ENCODE assay signal across 8 cellular contexts in genomic region chr22:38700789-38701628, GRCh38. TPM values are rescaled to one million over a fixed set of nuclear protein-coding genes. Genes with fewer than 3 reads are reported as not detected.
DNase-seq lines count a peak whose midpoint lies in the region; ATAC-seq, FAIRE-seq and TF ChIP-seq lines count a peak whose summit lies in the region.

JOSD1 (minus strand) TSS chr22:38700943; CDS start chr22:38699987, 956 bp downstream.

- ATAC-seq in GM18909 (IDR thresholded peaks at IDR 0.05; ENCODE audit: poor library complexity, unreplicated experiment), result peak; percentile 41
- ATAC-seq in HG03342 (IDR thresholded peaks at IDR 0.05; ENCODE audit: unreplicated experiment), result peak; percentile 35
- ATAC-seq in activated CD4-positive, alpha-beta T cell treated with anti-CD3 and anti-CD28 coated beads for 36 hours, result peak; percentile 16

- no peaks in the 10 kb centered on the region for H3K27me3 Mint-ChIP-seq in activated CD4-positive, alpha-beta T cell treated with anti-CD3 and anti-CD28 coated beads for 36 hours

- H3K4me1 Mint-ChIP-seq in activated CD4-positive, alpha-beta T cell treated with anti-CD3 and anti-CD28 coated beads for 36 hours, result peaks cover 55% of the 10 kb centered on the region

- peak within 1 kb of the TSS; percentile 94 to 95 for H3K9ac ChIP-seq in kidney (ENCODE audit: low read length in 2 of 2)

- TF ChIP-seq CTCF in AG04449 (IDR thresholded peaks at IDR 0.05; ENCODE audit: insufficient read depth, low read length, missing control alignments) (no peak), kidney (IDR thresholded peaks at IDR 0.05; ENCODE audit: borderline replicate concordance, extremely low read depth, insufficient read depth) (no peak)

- FAIRE-seq in kidney (lab: Jason Lieb, UNC), result no peak

- no peaks in the 10 kb centered on the region for H3K9me3 Mint-ChIP-seq in activated CD4-positive, alpha-beta T cell treated with anti-CD3 and anti-CD28 coated beads for 36 hours (ENCODE audit: low read depth)

- H3K27ac ChIP-seq in kidney (ENCODE audit: low read depth in 2 of 2, low read length in 2 of 2), result peak within 1 kb of the TSS; percentile 92 to 97

- intact Hi-C loops in activated CD4-positive, alpha-beta T cell treated with anti-CD3 and anti-CD28 coated beads for 36 hours (cut with DNase I, micrococcal nuclease), result loop anchor here in 1 of 2 experiments (1.0 to 10.0 kb wide), 11 partner anchors 20 to 1092 kb away; partner anchors contain the start of genes ATF4, CBX6, CBX7 and CBY1
- intact Hi-C loops in kidney (cut with DNase I), result no loop called here

- H3K4me1 ChIP-seq in kidney (ENCODE audit: control insufficient read depth in 1 of 2, insufficient read depth in 1 of 2, low read depth in 1 of 2, low read length in 2 of 2), result peaks cover 25 to 36% of the 10 kb centered on the region in 2 donors

- H3K36me3 ChIP-seq in kidney (ENCODE audit: control insufficient read depth in 1 of 2, insufficient read depth in 2 of 2, low read length in 2 of 2), result no peaks in the 10 kb centered on the region

- H3K27ac Mint-ChIP-seq in activated CD4-positive, alpha-beta T cell treated with anti-CD3 and anti-CD28 coated beads for 36 hours, result peak within 1 kb of the TSS; percentile 99

- peaks cover 35% of the 10 kb centered on the region for H3K36me3 Mint-ChIP-seq in activated CD4-positive, alpha-beta T cell treated with anti-CD3 and anti-CD28 coated beads for 36 hours (ENCODE audit: low read depth)

- no peaks in the 10 kb centered on the region for H3K9me3 ChIP-seq in kidney (ENCODE audit: control insufficient read depth in 1 of 2, low read length in 2 of 2)

- peak within 1 kb of the TSS; percentile 95 for H3K4me3 Mint-ChIP-seq in activated CD4-positive, alpha-beta T cell treated with anti-CD3 and anti-CD28 coated beads for 36 hours

- POLR2A ChIA-PET in AG04449 (lab: Yijun Ruan, JAX), result interaction anchor here (1.9 kb wide), 1 partner anchor 19 kb away, joined by 9 read pairs; the partner anchor contains the start of gene TOMM22
- POLR2A ChIA-PET in activated CD4-positive, alpha-beta T cell treated with anti-CD3 and anti-CD28 coated beads for 36 hours (lab: Charles Lee), result interaction anchor here (2.2 kb wide), 1 partner anchor 19 kb away, joined by 13 read pairs; the partner anchor contains the start of gene TOMM22

- DNase-seq in AG04449 (ENCODE audit: low read depth, low spot score), result peak; percentile 56
- DNase-seq in NCI-H510A (lab: John Stamatoyannopoulos, UW), result peak; percentile 80
- DNase-seq in activated CD4-positive, alpha-beta T cell treated with anti-CD3 and anti-CD28 coated beads for 36 hours, result peak; percentile 99
- DNase-seq in cerebellum (ENCODE audit: low spot score), result peak; percentile 98
- DNase-seq in kidney, result peak; percentile 98
- peak; percentile 94 to 97 for DNase-seq in stimulated activated CD4-positive, alpha-beta T cell treated with anti-CD3 and anti-CD28 coated beads, Interleukin-15, amount 100 ng/mL, for 1 hour (ENCODE audit: low read depth in 1 of 2, low spot score in 1 of 2)

- peak within 1 kb of the TSS; percentile 80 for H3K4me3 ChIP-seq in AG04449 (ENCODE audit: low read depth, low read length)
- H3K4me3 ChIP-seq in kidney (ENCODE audit: low read length in 2 of 2), result peak within 1 kb of the TSS; percentile 80 to 84

- CTCF ChIA-PET in AG04449 (lab: Yijun Ruan, JAX), result interaction anchor here (4.3 kb wide), 1 partner anchor 18 kb away, joined by 45 read pairs; the partner anchor contains the start of gene TOMM22
- CTCF ChIA-PET in activated CD4-positive, alpha-beta T cell treated with anti-CD3 and anti-CD28 coated beads for 36 hours (lab: Charles Lee), result interaction anchor here (3.4 kb wide), 1 partner anchor 18 kb away, joined by 34 read pairs; the partner anchor contains the start of gene TOMM22

RNA-seq across cellular contexts. Expression of gene JOSD1, which starts in this region (rescaled TPM):
- total RNA-seq in activated CD4-positive, alpha-beta T cell treated with anti-CD3 and anti-CD28 coated beads for 36 hours, result 10 to 100 TPM; 68.0 to 77.7 TPM
- total RNA-seq in cerebellum, result 36.9 TPM
- total RNA-seq in kidney, result 42.8 TPM
- polyA plus RNA-seq in kidney (ENCODE audit: insufficient read depth, low read depth, low replicate concordance), result 12.8 TPM

Comparison
In these comparisons a context has a peak if more than half of its experiments do, and no peak if none do; other contexts are left out.
1. Peak in every context shown above with its lines: DNase-seq, ATAC-seq, H3K4me3 ChIP-seq and H3K27ac ChIP-seq.